8 cellular contexts compared by ENCODE assay signal in the genomic region with DNA sequence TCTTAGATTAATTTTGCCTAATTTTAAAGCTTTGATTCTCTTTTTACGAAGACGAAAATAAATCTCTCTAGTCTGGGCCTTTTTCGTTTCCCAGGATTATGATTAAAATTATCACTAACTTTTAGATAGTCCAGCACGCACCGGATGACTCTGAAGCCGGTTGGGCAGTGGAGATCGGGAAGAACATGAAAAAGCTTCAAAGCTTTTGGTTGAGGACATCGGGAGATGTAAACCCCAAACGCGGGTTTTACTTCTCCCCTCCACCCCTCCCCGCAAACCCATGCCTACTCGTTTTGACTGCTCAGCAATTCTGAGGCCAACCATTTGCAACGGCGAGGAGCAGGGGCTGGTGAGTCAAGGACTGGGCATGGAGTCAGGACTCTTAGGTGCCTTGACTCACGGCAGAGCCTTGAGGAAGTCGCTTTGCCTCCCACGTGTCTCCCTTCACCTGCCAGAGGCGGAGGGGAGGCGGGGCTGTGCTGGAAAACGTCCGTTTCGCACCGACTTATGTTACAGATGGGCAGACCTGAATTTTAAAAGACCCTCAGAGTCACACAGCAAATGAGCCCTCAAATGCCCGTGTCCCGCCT. TPM values are rescaled to one million over a fixed set of nuclear protein-coding genes. Genes with fewer than 3 reads are reported as not detected.
DNase-seq lines count a peak whose midpoint lies in the region; ATAC-seq and TF ChIP-seq lines count a peak whose summit lies in the region.

No MANE protein-coding gene starts in this region.

- ATAC-seq in GM18511 (IDR thresholded peaks at IDR 0.05; ENCODE audit: unreplicated experiment), result peak; percentile 10
- peak; percentile 89 for ATAC-seq in left colon
- ATAC-seq in HG03571 (IDR thresholded peaks at IDR 0.05; ENCODE audit: unreplicated experiment), result no peak

- no peak for TF ChIP-seq CTCF in choroid plexus epithelial cell (conservative IDR thresholded peaks at IDR 0.05; ENCODE audit: low read depth, low read length)

- intact Hi-C loops in left colon (cut with DNase I, micrococcal nuclease), result no loop called here

- DNase-seq in A172 (ENCODE audit: low spot score) (peak; percentile 96), NCI-H146 treated with DMSO at 0.1 percent for 48 hours (lab: John Stamatoyannopoulos, UW; ENCODE audit: unreplicated experiment) (peak; percentile 37), choroid plexus epithelial cell (ENCODE audit: low read depth) (peak; percentile 93), left colon (peak; percentile 80 to 83)
- DNase-seq in activated CD4-positive, CD25-positive, alpha-beta regulatory T cell treated with anti-CD3 and anti-CD28 coated beads, Interleukin-2, amount 50 U/mL, for 72 hours, result peak; percentile 49
- DNase-seq in stimulated activated CD4-positive, alpha-beta T cell treated with anti-CD3 and anti-CD28 coated beads, Interleukin-1b, Interleukin-23, amount 100 ng/mL, for 48 hours, result peak; percentile 81

- peak overlapping the region; percentile 79 for H3K4me3 ChIP-seq in choroid plexus epithelial cell (ENCODE audit: low read depth, low read length)

RNA-seq across cellular contexts. Expression of gene DUSP14, which starts 1.0 kb away (rescaled TPM):
- 124 and 151 TPM in 2 replicates for total RNA-seq in A172 (2014; rRNA removed; shearing (Covaris generic))
- 1 to 10 TPM; 2.0 to 3.4 TPM for total RNA-seq in left colon

Comparison
In these comparisons a context has a peak if more than half of its experiments do, and no peak if none do; other contexts are left out.
1. DNase-seq: peak in every context shown above with its lines; median percentile 96 in A172; 93 in choroid plexus epithelial cell; 82 in left colon; 81 in stimulated activated CD4-positive, alpha-beta T cell treated with anti-CD3 and anti-CD28 coated beads, Interleukin-1b, Interleukin-23, amount 100 ng/mL, for 48 hours; 49 in activated CD4-positive, CD25-positive, alpha-beta regulatory T cell treated with anti-CD3 and anti-CD28 coated beads, Interleukin-2, amount 50 U/mL, for 72 hours; 37 in NCI-H146 treated with DMSO at 0.1 percent for 48 hours.
2. RNA of gene DUSP14, which starts 1.0 kb away (total RNA-seq): 124 to 151 TPM in A172; 2.0 to 3.4 TPM in left colon; every median in the first group is over 10 times any median in the second.